In genomic region chrX:150544222-150544787, GRCh38 we compare ENCODE assay signal across 11 cellular contexts. TPM values are rescaled to one million over a fixed set of nuclear protein-coding genes. Genes with fewer than 3 reads are reported as not detected.
A peak's percentile ranks its signal among the peaks of the same experiment; 100 is the strongest.
DNase-seq lines count a peak whose midpoint lies in the region; ATAC-seq and TF ChIP-seq lines count a peak whose summit lies in the region.
"Had no signal": no experiment of that assay in that cellular context is flagged by ENCODE, and none has a peak within 500 bp of the region (broad histone marks: within the 10 kb centered on the region; RNA-seq: fewer than 3 reads in every experiment).

No MANE protein-coding gene starts in this region.

- peaks cover 0 to 1% of the 10 kb centered on the region in 2 donors for H3K27me3 Mint-ChIP-seq in CD8-positive, alpha-beta memory T cell

- no peaks in the 10 kb centered on the region for H3K27me3 ChIP-seq in DND-41 (ENCODE audit: insufficient read depth, low read length, poor library complexity)
- H3K27me3 ChIP-seq in Panc1 (ENCODE audit: control insufficient read depth, insufficient read depth, low read length), result no peaks in the 10 kb centered on the region
- H3K27me3 ChIP-seq in CD8-positive, alpha-beta memory T cell (ENCODE audit: insufficient read depth, low read length, poor library complexity, severe bottlenecking), result no peaks in the 10 kb centered on the region
- H3K27me3 ChIP-seq: gastrocnemius medialis had no signal

- no peaks in the 10 kb centered on the region for H3K36me3 Mint-ChIP-seq in CD8-positive, alpha-beta memory T cell

- no peak overlapping the region for H3K9ac ChIP-seq in DND-41 (ENCODE audit: low read depth, low read length)

- TF ChIP-seq CTCF in DND-41 (IDR thresholded peaks at IDR 0.05; ENCODE audit: borderline replicate concordance, extremely low read depth, low read length, poor library complexity, severe bottlenecking), result no peak
- peak; percentile 24 for TF ChIP-seq CTCF in GM13977 (IDR thresholded peaks at IDR 0.05; ENCODE audit: extremely low read depth, insufficient read depth, missing control alignments)
- TF ChIP-seq CTCF in Panc1 (IDR thresholded peaks at IDR 0.05), result no peak; the same call in 1 of the 2 replicates
- peak; percentile 12 for TF ChIP-seq CTCF in epithelial cell of esophagus (IDR thresholded peaks at IDR 0.05; ENCODE audit: insufficient read depth, low read depth, low read length, missing control alignments)

- H3K4me3 ChIP-seq in DND-41 (ENCODE audit: low read depth in 1 of 2, low read length in 2 of 2) (no peak overlapping the region), Panc1 (ENCODE audit: low read depth in 2 of 2, low read length in 2 of 2) (no peak overlapping the region), epithelial cell of esophagus (ENCODE audit: low read length) (no peak overlapping the region)
- no peak overlapping the region for H3K4me3 ChIP-seq in CD8-positive, alpha-beta memory T cell (ENCODE audit: low read length)
- H3K4me3 ChIP-seq: gastrocnemius medialis had no signal

- H3K4me1 ChIP-seq in DND-41 (ENCODE audit: insufficient read depth, low read length) (peaks cover 37% of the 10 kb centered on the region), Panc1 (ENCODE audit: control insufficient read depth, insufficient read depth, low read length) (peaks cover 7% of the 10 kb centered on the region; the same call in 1 of the 2 replicates)
- H3K4me1 ChIP-seq in CD8-positive, alpha-beta memory T cell (ENCODE audit: insufficient read depth, low read length), result peaks cover 23% of the 10 kb centered on the region
- H3K4me1 ChIP-seq: gastrocnemius medialis had no signal

- H3K4me3 Mint-ChIP-seq in CD8-positive, alpha-beta memory T cell, result no peak overlapping the region

- peak; percentile 10 for DNase-seq in DND-41
- no peak for DNase-seq in GM13977 (ENCODE audit: low spot score)
- DNase-seq in Panc1 (ENCODE audit: low read depth, low spot score), result no peak
- DNase-seq in epithelial cell of esophagus (ENCODE audit: low read depth), result no peak
- no peak for DNase-seq in activated CD8-positive, alpha-beta memory T cell treated with anti-CD3 and anti-CD28 coated beads, Interleukin-2, amount 50 U/mL, for 4 hours
- no peak for DNase-seq in amygdala (lab: John Stamatoyannopoulos, UW)
- DNase-seq in CD8-positive, alpha-beta memory T cell, result no peak
- DNase-seq: DMS79, gastrocnemius medialis, NCI-H345 had no signal

- H3K9me3 ChIP-seq in DND-41 (ENCODE audit: insufficient read depth, low read length, severe bottlenecking), result no peaks in the 10 kb centered on the region
- no peaks in the 10 kb centered on the region for H3K9me3 ChIP-seq in Panc1 (ENCODE audit: control insufficient read depth, insufficient read depth, low read depth, low read length)
- H3K9me3 ChIP-seq in CD8-positive, alpha-beta memory T cell (ENCODE audit: low read length), result no peaks in the 10 kb centered on the region
- H3K9me3 ChIP-seq: gastrocnemius medialis had no signal

- CTCF ChIA-PET in Panc1 (lab: Charles Lee), result no interaction called here
- CTCF ChIA-PET in CD8-positive, alpha-beta memory T cell (lab: Charles Lee), result interaction anchor here (0.7 to 1.0 kb wide), 2 partner anchors 26 to 155 kb away, joined by 3 read pairs; no protein-coding TSS in a partner anchor

- POLR2A ChIA-PET in Panc1 (lab: Charles Lee), result no interaction called here
- POLR2A ChIA-PET in CD8-positive, alpha-beta memory T cell (lab: Charles Lee), result no interaction called here

- BruUV-seq in Panc1 (replicated peaks; lab: Mats Ljungman, UMichigan), result no TSS peak

- peak overlapping the region in 1 of 8 donors; percentile 68 for H3K27ac Mint-ChIP-seq in CD8-positive, alpha-beta memory T cell

- peaks cover 11 to 25% (median 24%) of the 10 kb centered on the region in 3 donors for H3K4me1 Mint-ChIP-seq in CD8-positive, alpha-beta memory T cell

- no peak overlapping the region for H3K27ac ChIP-seq in DND-41 (ENCODE audit: low read length)
- H3K27ac ChIP-seq in Panc1 (ENCODE audit: low read length), result no peak overlapping the region
- H3K27ac ChIP-seq in CD8-positive, alpha-beta memory T cell (ENCODE audit: low read depth, low read length), result no peak overlapping the region
- H3K27ac ChIP-seq: gastrocnemius medialis had no signal

- H3K4me2 ChIP-seq in DND-41 (ENCODE audit: insufficient read depth, low read length), result no peak overlapping the region

- no peaks in the 10 kb centered on the region for H3K9me3 Mint-ChIP-seq in CD8-positive, alpha-beta memory T cell

- ATAC-seq in DND-41 (ENCODE audit: insufficient read depth, low read depth) (no peak), Panc1 (peak; percentile 56; the same call in 1 of the 2 replicates), HG02973 (IDR thresholded peaks at IDR 0.05; ENCODE audit: unreplicated experiment) (no peak)
- ATAC-seq: gastrocnemius medialis had no signal

- no peaks in the 10 kb centered on the region for H4K20me1 ChIP-seq in DND-41 (ENCODE audit: insufficient read depth, low read length)

- intact Hi-C loops in Panc1 (cut with micrococcal nuclease; ENCODE audit: unreplicated experiment), result no loop called here

- no peak overlapping the region for H2AFZ ChIP-seq in DND-41 (ENCODE audit: low read depth, low read length)

- H3K36me3 ChIP-seq in DND-41 (ENCODE audit: insufficient read depth, low read length) (no peaks in the 10 kb centered on the region), Panc1 (ENCODE audit: control insufficient read depth, insufficient read depth, low read length) (no peaks in the 10 kb centered on the region)
- H3K36me3 ChIP-seq in CD8-positive, alpha-beta memory T cell (ENCODE audit: insufficient read depth, low read length), result no peaks in the 10 kb centered on the region
- H3K36me3 ChIP-seq: gastrocnemius medialis had no signal

- H3K79me2 ChIP-seq in DND-41 (ENCODE audit: insufficient read depth, low read length), result no peaks in the 10 kb centered on the region

- in situ Hi-C loops in GM13977 (cut with MboI; ENCODE audit: low pct_unique_long_range_greater_than_20kb, low sequenced_read_pairs, unreplicated experiment), result no loop called here
- in situ Hi-C loops in Panc1 (cut with HindIII; ENCODE audit: low pct_unique_long_range_greater_than_20kb, low sequenced_read_pairs), result no loop called here

RNA-seq across cellular contexts. Expression of gene MTM1, which starts 24.1 kb away (rescaled TPM):
- total RNA-seq in Panc1 (2021; ENCODE audit: unreplicated experiment), result 24.0 TPM
- polyA plus RNA-seq in Panc1 (2012; ENCODE audit: insufficient read length), result 9.9 TPM
- total RNA-seq in CD8-positive, alpha-beta memory T cell, result 10 to 100 TPM; 16.6 to 19.5 TPM
- polyA plus RNA-seq in CD8-positive, alpha-beta memory T cell, result 13.6 TPM

Comparison
In these comparisons a context has a peak if more than half of its experiments do, and no peak if none do; other contexts are left out.
1. CTCF ChIP-seq: peak in GM13977 (single experiment) and epithelial cell of esophagus (single experiment); none in DND-41 (single experiment) and Panc1 (single experiment).